Comparison of ENCODE assay signal across 2 cellular contexts in the genomic region with DNA sequence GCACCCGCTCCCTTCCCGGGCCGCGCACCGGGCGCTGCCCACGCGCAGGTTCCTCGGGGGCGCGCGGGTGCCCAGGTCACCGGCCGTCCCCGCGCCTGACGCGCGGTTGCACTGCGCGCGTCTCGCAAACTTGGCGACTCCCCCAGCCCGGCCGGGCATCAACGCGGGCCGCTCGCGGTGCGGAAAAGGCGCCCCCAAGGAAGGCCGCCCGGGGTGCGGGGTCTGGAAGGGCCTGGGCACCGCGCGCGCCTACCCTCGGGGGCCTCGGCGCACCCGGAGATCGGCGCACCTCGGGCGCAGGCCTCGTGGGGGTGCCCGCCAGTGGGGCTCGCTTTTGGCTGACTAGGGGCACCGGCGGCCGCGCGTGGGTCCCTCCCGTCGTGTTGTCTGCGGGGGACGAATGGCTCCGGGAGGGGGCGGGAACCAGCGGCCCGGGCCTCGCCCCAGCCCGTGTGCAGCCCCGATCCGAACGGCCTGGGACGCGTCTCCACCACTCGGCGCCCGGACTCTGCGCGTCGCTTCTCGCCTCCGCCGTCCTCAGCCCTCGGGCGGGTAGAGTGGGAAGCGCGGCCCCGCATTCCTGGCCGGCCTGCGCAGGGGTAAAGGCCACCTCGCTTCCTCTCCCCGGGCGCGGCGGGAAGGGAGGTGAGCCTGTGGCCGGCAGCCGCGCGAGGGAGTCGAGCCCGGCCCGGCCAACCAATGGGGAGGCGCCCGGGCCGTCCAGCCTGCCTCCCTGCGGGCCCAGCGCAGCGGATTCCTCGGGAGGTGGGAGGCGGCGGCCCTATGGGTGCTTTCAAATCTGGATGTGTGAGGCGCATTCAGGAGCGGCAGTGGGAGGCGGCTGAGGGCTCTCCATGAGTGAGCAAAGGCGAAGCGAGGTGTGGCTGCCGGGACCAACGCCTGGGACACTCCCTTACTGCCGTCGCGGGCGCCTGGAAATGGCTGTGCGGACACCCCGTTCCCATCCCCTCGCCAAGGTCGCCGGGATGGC.
A peak's percentile ranks its signal among the peaks of the same experiment; 100 is the strongest.
TF ChIP-seq lines count a peak whose summit lies in the region.

No MANE protein-coding gene starts in this region.

TF ChIP-seq in SK-N-SH, 30 proteins besides CTCF, POLR2A, EP300 and RAD21:
- TF ChIP-seq ZBTB33 (IDR thresholded peaks at IDR 0.05; ENCODE audit: borderline replicate concordance, low read depth), result no peak
- no peak for TF ChIP-seq EZH2phosphoT487 (IDR thresholded peaks at IDR 0.05; ENCODE audit: borderline replicate concordance, low read depth)
- 0 out of 2 replicates have a peak, but pooled peaks have one; percentile 17 for TF ChIP-seq NRF1 (IDR thresholded peaks at IDR 0.05; ENCODE audit: low read depth, low read length)
- TF ChIP-seq RFX5 (IDR thresholded peaks at IDR 0.05; ENCODE audit: low read length), result no peak
- TF ChIP-seq JUND (IDR thresholded peaks at IDR 0.05), result no peak
- TF ChIP-seq, protein P1, sequence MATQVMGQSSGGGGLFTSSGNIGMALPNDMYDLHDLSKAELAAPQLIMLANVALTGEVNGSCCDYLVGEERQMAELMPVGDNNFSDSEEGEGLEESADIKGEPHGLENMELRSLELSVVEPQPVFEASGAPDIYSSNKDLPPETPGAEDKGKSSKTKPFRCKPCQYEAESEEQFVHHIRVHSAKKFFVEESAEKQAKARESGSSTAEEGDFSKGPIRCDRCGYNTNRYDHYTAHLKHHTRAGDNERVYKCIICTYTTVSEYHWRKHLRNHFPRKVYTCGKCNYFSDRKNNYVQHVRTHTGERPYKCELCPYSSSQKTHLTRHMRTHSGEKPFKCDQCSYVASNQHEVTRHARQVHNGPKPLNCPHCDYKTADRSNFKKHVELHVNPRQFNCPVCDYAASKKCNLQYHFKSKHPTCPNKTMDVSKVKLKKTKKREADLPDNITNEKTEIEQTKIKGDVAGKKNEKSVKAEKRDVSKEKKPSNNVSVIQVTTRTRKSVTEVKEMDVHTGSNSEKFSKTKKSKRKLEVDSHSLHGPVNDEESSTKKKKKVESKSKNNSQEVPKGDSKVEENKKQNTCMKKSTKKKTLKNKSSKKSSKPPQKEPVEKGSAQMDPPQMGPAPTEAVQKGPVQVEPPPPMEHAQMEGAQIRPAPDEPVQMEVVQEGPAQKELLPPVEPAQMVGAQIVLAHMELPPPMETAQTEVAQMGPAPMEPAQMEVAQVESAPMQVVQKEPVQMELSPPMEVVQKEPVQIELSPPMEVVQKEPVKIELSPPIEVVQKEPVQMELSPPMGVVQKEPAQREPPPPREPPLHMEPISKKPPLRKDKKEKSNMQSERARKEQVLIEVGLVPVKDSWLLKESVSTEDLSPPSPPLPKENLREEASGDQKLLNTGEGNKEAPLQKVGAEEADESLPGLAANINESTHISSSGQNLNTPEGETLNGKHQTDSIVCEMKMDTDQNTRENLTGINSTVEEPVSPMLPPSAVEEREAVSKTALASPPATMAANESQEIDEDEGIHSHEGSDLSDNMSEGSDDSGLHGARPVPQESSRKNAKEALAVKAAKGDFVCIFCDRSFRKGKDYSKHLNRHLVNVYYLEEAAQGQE (IDR thresholded peaks at IDR 0.05; ENCODE audit: low read depth, low read length), result no peak
- no peak for TF ChIP-seq SIN3A (IDR thresholded peaks at IDR 0.05; ENCODE audit: borderline replicate concordance, low read depth, low read length)

TF ChIP-seq in SK-N-SH treated with all-trans-retinoic acid at 6 μM for 48 hours, 23 proteins besides CTCF, POLR2A, EP300 and RAD21:
- no peak for TF ChIP-seq PATZ1 (CRISPR knock-in tag; IDR thresholded peaks at IDR 0.05; ENCODE audit: borderline replicate concordance)
- TF ChIP-seq ISL1 (CRISPR knock-in tag; IDR thresholded peaks at IDR 0.05), result no peak
- TF ChIP-seq GLIS3 (CRISPR knock-in tag; IDR thresholded peaks at IDR 0.05), result no peak
- no peak for TF ChIP-seq TOX (CRISPR knock-in tag; IDR thresholded peaks at IDR 0.05; ENCODE audit: borderline replicate concordance)
- TF ChIP-seq ZNF565 (CRISPR knock-in tag; conservative IDR thresholded peaks at IDR 0.05; ENCODE audit: low read depth), result no peak
- no peak for TF ChIP-seq ARNTL (CRISPR knock-in tag; IDR thresholded peaks at IDR 0.05; ENCODE audit: borderline replicate concordance, low read depth)
- TF ChIP-seq ZFP3 (CRISPR knock-in tag; IDR thresholded peaks at IDR 0.05), result no peak
- TF ChIP-seq, protein P2, sequence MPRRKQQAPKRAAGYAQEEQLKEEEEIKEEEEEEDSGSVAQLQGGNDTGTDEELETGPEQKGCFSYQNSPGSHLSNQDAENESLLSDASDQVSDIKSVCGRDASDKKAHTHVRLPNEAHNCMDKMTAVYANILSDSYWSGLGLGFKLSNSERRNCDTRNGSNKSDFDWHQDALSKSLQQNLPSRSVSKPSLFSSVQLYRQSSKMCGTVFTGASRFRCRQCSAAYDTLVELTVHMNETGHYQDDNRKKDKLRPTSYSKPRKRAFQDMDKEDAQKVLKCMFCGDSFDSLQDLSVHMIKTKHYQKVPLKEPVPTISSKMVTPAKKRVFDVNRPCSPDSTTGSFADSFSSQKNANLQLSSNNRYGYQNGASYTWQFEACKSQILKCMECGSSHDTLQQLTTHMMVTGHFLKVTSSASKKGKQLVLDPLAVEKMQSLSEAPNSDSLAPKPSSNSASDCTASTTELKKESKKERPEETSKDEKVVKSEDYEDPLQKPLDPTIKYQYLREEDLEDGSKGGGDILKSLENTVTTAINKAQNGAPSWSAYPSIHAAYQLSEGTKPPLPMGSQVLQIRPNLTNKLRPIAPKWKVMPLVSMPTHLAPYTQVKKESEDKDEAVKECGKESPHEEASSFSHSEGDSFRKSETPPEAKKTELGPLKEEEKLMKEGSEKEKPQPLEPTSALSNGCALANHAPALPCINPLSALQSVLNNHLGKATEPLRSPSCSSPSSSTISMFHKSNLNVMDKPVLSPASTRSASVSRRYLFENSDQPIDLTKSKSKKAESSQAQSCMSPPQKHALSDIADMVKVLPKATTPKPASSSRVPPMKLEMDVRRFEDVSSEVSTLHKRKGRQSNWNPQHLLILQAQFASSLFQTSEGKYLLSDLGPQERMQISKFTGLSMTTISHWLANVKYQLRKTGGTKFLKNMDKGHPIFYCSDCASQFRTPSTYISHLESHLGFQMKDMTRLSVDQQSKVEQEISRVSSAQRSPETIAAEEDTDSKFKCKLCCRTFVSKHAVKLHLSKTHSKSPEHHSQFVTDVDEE (CRISPR knock-in tag; IDR thresholded peaks at IDR 0.05), result no peak
- no peak for TF ChIP-seq ZC3H10 (CRISPR knock-in tag; IDR thresholded peaks at IDR 0.05)
- TF ChIP-seq BACH2 (CRISPR knock-in tag; IDR thresholded peaks at IDR 0.05; ENCODE audit: borderline replicate concordance), result no peak
TF ChIP-seq in SK-N-SH treated with all-trans-retinoic acid at 6 μM for 48 hours: peak in this region for 0.
